In the genomic region with DNA sequence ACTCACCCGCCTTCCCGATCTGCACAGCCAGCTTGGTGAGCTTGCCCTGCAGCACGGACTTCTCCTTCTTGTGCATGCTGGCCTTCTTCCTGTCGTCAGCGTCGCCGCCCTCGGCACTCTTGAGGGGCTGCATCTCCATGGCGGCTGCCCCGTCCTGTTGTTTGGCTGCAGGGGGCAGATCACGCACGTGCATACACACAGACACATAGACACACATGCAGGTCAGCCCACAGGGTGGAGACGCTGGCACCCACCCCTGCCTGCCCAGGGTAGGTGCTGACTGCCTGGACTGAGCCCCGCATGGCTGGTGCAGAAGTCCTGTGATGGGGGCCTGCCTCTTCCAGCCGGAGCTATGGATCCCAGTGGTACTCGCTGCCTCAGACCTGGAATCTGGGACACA, we compare ENCODE assay signal across 22 cellular contexts. TPM values are rescaled to one million over a fixed set of nuclear protein-coding genes. Genes with fewer than 3 reads are reported as not detected.
A peak's percentile ranks its signal among the peaks of the same experiment; 100 is the strongest.
DNase-seq lines count a peak whose midpoint lies in the region; ATAC-seq, FAIRE-seq and TF ChIP-seq lines count a peak whose summit lies in the region.
"Had no signal": no experiment of that assay in that cellular context is flagged by ENCODE, and none has a peak within 500 bp of the region (broad histone marks: within the 10 kb centered on the region; RNA-seq: fewer than 3 reads in every experiment).

No MANE protein-coding gene starts in this region.

- no peak for TF ChIP-seq EP300 in H1 (IDR thresholded peaks at IDR 0.05; ENCODE audit: borderline replicate concordance in 1 of 2, low read depth in 2 of 2, low read length in 2 of 2)

- no peak overlapping the region for H2AFZ ChIP-seq in H1 (ENCODE audit: low read length)

- H3K79me1 ChIP-seq in H1 (ENCODE audit: low read depth, low read length): no peaks in the 10 kb centered on the region

- no peak overlapping the region for H3K9ac ChIP-seq in BLaER1 treated with 17β-estradiol and CSF1 and Interleukin-3, amounts not matched to agents 10 nM and 100 nM
- no peak overlapping the region for H3K9ac ChIP-seq in H1 (replicated peaks in 1 of 4; ENCODE audit: extremely low read depth in 1 of 4, low read depth in 3 of 4, low read length in 3 of 4)

- CTCF ChIA-PET in H1 (lab: Charles Lee; ENCODE audit: partially characterized antibody): interaction anchor here (1.1 to 2.7 kb wide), 5 partner anchors 13 to 57 kb away, joined by 4 to 15 read pairs (median 9); a partner anchor contains a TSS

- H3K23ac ChIP-seq in H1 (ENCODE audit: insufficient read length): no peak overlapping the region

- H3K4me3 ChIP-seq in BLaER1 treated with 17β-estradiol and CSF1 and Interleukin-3, amounts not matched to agents 10 nM and 100 nM: no peak overlapping the region
- H3K4me3 ChIP-seq in H1 (ENCODE audit: extremely low read depth in 1 of 4, insufficient read depth in 2 of 4, low read depth in 3 of 4, low read length in 4 of 4): no peak overlapping the region
- H3K4me3 ChIP-seq: SJSA1 had no signal

- POLR2A ChIA-PET in H1 (lab: Charles Lee; ENCODE audit: partially characterized antibody): no interaction called here

- H3K23me2 ChIP-seq in H1 (ENCODE audit: low read depth, low read length): no peaks in the 10 kb centered on the region

- no peak overlapping the region for H4K5ac ChIP-seq in H1 (ENCODE audit: insufficient read length, low read depth, low read length)

- no peak for TF ChIP-seq CTCF in H1 (IDR thresholded peaks at IDR 0.05; ENCODE audit: control extremely low read depth in 1 of 3, insufficient read depth in 1 of 3, low read depth in 1 of 3, low read length in 3 of 3)

- no peak overlapping the region for H3K14ac ChIP-seq in H1 (ENCODE audit: insufficient read length)

- no peak overlapping the region for H3K18ac ChIP-seq in H1 (ENCODE audit: extremely low read depth, low read length)

- TF ChIP-seq RAD21 in H1 (IDR thresholded peaks at IDR 0.05 in 1 of 2, conservative IDR thresholded peaks at IDR 0.05 in 1 of 2; ENCODE audit: low read depth in 2 of 2, low read length in 2 of 2): no peak

- H3K56ac ChIP-seq in H1 (replicated peaks; ENCODE audit: insufficient read length, low read depth, low read length): no peak overlapping the region

- no peaks in the 10 kb centered on the region for H3K79me2 ChIP-seq in H1 (ENCODE audit: control insufficient read depth in 1 of 2, insufficient read depth in 2 of 2, low read length in 2 of 2)

- no peaks in the 10 kb centered on the region; a peak in 1 of 22 replicates for H3K27me3 ChIP-seq in BLaER1 treated with 17β-estradiol and CSF1 and Interleukin-3, amounts not matched to agents 10 nM and 100 nM
- no peaks in the 10 kb centered on the region; a peak in 2 of 7 replicates for H3K27me3 ChIP-seq in H1 (replicated peaks in 1 of 4; ENCODE audit: control insufficient read depth in 3 of 4, extremely low read depth in 1 of 4, insufficient read depth in 3 of 4, low read length in 3 of 4)
- H3K27me3 ChIP-seq: SJSA1 had no signal

- FAIRE-seq in H1 (lab: Jason Lieb, UNC) (no peak), urothelium cell line (lab: Jason Lieb, UNC) (peak; percentile 67)
- FAIRE-seq: A204.1, G401.6 had no signal

- peak; percentile 20 for ATAC-seq in sciatic nerve
- ATAC-seq: HCT116 had no signal

- no peak overlapping the region for H3K4ac ChIP-seq in H1 (replicated peaks; ENCODE audit: insufficient read length, low read depth, low read length)

- peak overlapping the region; percentile 24 to 92 (median 84); a peak in 19 of 22 replicates for H3K4me2 ChIP-seq in BLaER1 treated with 17β-estradiol and CSF1 and Interleukin-3, amounts not matched to agents 10 nM and 100 nM
- no peak overlapping the region for H3K4me2 ChIP-seq in H1 (ENCODE audit: insufficient read depth in 1 of 2, low read depth in 2 of 2, low read length in 2 of 2)

- no peak overlapping the region for H2AK5ac ChIP-seq in H1 (ENCODE audit: low read depth, low read length)

- no peak overlapping the region for H2BK20ac ChIP-seq in H1 (ENCODE audit: low read length)

- no peak for DNase-seq in H1 (ENCODE audit: low read depth in 1 of 2, low spot score in 2 of 2)
- DNase-seq in sciatic nerve (ENCODE audit: low spot score): no peak
- no peak for DNase-seq in urothelium cell line (ENCODE audit: low spot score)
- DNase-seq in DMS114 treated with DMSO at 0.1 percent for 48 hours (lab: John Stamatoyannopoulos, UW; ENCODE audit: unreplicated experiment): no peak
- no peak for DNase-seq in NOMO-1 treated with DMSO at 0.1 percent for 48 hours (lab: John Stamatoyannopoulos, UW; ENCODE audit: unreplicated experiment)
- DNase-seq in HuH-7.5 (ENCODE audit: low spot score): no peak
- DNase-seq: CD4-positive, alpha-beta memory T cell; COR-L47; GOT3; MV-4-11; NCI-H1105; NCI-H1436 treated with DMSO at 0.1 percent for 48 hours; NCI-H1930; NCI-H446; NCI-H526; Right ventricle myocardium superior; RPMI8226 had no signal

- no peaks in the 10 kb centered on the region for H3K9me3 ChIP-seq in BLaER1 treated with 17β-estradiol and CSF1 and Interleukin-3, amounts not matched to agents 10 nM and 100 nM (replicated peaks in 1 of 11)
- no peaks in the 10 kb centered on the region for H3K9me3 ChIP-seq in H1 (ENCODE audit: insufficient read depth in 2 of 2, low read depth in 1 of 2, low read length in 1 of 2)
- H3K9me3 ChIP-seq: SJSA1 had no signal

- H3K4me1 ChIP-seq in BLaER1 treated with 17β-estradiol and CSF1 and Interleukin-3, amounts not matched to agents 10 nM and 100 nM: peaks cover 49 to 86% (median 76%) of the 10 kb centered on the region in 10 experiments
- peaks cover 0 to 5% (median 2%) of the 10 kb centered on the region in 4 experiments; a peak in 5 of 7 replicates for H3K4me1 ChIP-seq in H1 (replicated peaks in 1 of 4; ENCODE audit: control insufficient read depth in 3 of 4, insufficient read depth in 4 of 4, low read length in 3 of 4)

- H2BK5ac ChIP-seq in H1 (ENCODE audit: low read depth, low read length): 0 out of 2 replicates have a peak overlapping the region, but pooled peaks have one; percentile 16

- no peak overlapping the region; a peak in 1 of 22 replicates for H3K27ac ChIP-seq in BLaER1 treated with 17β-estradiol and CSF1 and Interleukin-3, amounts not matched to agents 10 nM and 100 nM
- no peak overlapping the region for H3K27ac ChIP-seq in H1 (ENCODE audit: low read depth, low read length)
- H3K27ac ChIP-seq: SJSA1 had no signal

- no peak for TF ChIP-seq POLR2A in H1 (IDR thresholded peaks at IDR 0.05; ENCODE audit: control extremely low read depth in 1 of 2, low read depth in 2 of 2, low read length in 2 of 2)

- H2BK15ac ChIP-seq in H1 (ENCODE audit: low read length): no peak overlapping the region

- no peak overlapping the region for H4K91ac ChIP-seq in H1 (replicated peaks; ENCODE audit: insufficient read length, low read length)

- no peaks in the 10 kb centered on the region; a peak in 1 of 22 replicates for H4K20me1 ChIP-seq in BLaER1 treated with 17β-estradiol and CSF1 and Interleukin-3, amounts not matched to agents 10 nM and 100 nM
- H4K20me1 ChIP-seq in H1 (replicated peaks in 1 of 2; ENCODE audit: control insufficient read depth in 1 of 2, insufficient read depth in 2 of 2, low read length in 2 of 2): no peaks in the 10 kb centered on the region

- peak overlapping the region; percentile 43; the same call in 1 of the 2 replicates for H2BK12ac ChIP-seq in H1 (ENCODE audit: low read depth, low read length)

- no peak overlapping the region for H4K8ac ChIP-seq in H1 (ENCODE audit: extremely low read depth, insufficient read depth, low read length)

- WGBS in H1 (ENCODE audit: extremely low coverage in 1 of 2, insufficient coverage in 1 of 2, insufficient read length in 1 of 2, insufficient replicate concordance in 2 of 2, low coverage in 1 of 2, low lambda C conversion rate in 2 of 2, missing lambda C conversion rate in 1 of 2), 2 experiments: 82% methylated on average over 15 of the region's 16 CpGs; no CpG with 5 or more reads in 1 of the 2 experiments

- H2BK120ac ChIP-seq in H1 (replicated peaks; ENCODE audit: low read depth, low read length): no peak overlapping the region

- intact Hi-C loops in sciatic nerve (cut with DNase I): no loop called here

- H3K36me3 ChIP-seq in BLaER1 treated with 17β-estradiol and CSF1 and Interleukin-3, amounts not matched to agents 10 nM and 100 nM: no peaks in the 10 kb centered on the region
- no peaks in the 10 kb centered on the region for H3K36me3 ChIP-seq in H1 (ENCODE audit: control insufficient read depth in 2 of 4, insufficient read depth in 4 of 4, low read length in 3 of 4)
- H3K36me3 ChIP-seq: SJSA1 had no signal

TF ChIP-seq in H1, 55 proteins besides CTCF, POLR2A, EP300 and RAD21:
- TF ChIP-seq POU5F1 (IDR thresholded peaks at IDR 0.05; ENCODE audit: low read depth, low read length) (no peak), TBP (IDR thresholded peaks at IDR 0.05; ENCODE audit: low read depth, low read length) (no peak), KDM5A (IDR thresholded peaks at IDR 0.05; ENCODE audit: low read length) (no peak), ASH2L (IDR thresholded peaks at IDR 0.05; ENCODE audit: low read length) (no peak), RBBP5 (IDR thresholded peaks at IDR 0.05; ENCODE audit: borderline replicate concordance, low read depth, low read length) (no peak), SUZ12 (IDR thresholded peaks at IDR 0.05; ENCODE audit: low read length) (no peak), KDM4A (IDR thresholded peaks at IDR 0.05; ENCODE audit: low read depth, low read length, severe bottlenecking) (no peak), SP1 (IDR thresholded peaks at IDR 0.05; ENCODE audit: low read depth, low read length) (no peak), POLR2AphosphoS5 (IDR thresholded peaks at IDR 0.05; ENCODE audit: low read depth, low read length) (no peak), HDAC6 (IDR thresholded peaks at IDR 0.05; ENCODE audit: low read depth, low read length) (no peak)
- TF ChIP-seq, protein P1, sequence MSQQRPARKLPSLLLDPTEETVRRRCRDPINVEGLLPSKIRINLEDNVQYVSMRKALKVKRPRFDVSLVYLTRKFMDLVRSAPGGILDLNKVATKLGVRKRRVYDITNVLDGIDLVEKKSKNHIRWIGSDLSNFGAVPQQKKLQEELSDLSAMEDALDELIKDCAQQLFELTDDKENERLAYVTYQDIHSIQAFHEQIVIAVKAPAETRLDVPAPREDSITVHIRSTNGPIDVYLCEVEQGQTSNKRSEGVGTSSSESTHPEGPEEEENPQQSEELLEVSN (IDR thresholded peaks at IDR 0.05): no peak

RNA-seq across cellular contexts. Expression of a gene that starts 57.3 kb away (rescaled TPM):
- total RNA-seq in H1 (2021; fragmentation: NEBNext Ultra II Directional; extraction: Animal tissue kit (Norgen Biotek cat#: 25700)): 131 and 136 TPM in 2 replicates
- polyA plus RNA-seq in H1 (2011; rRNA removed): 115 and 124 TPM in 2 replicates
- polyA plus RNA-seq in H1 (2011; cell fraction: cytosol; rRNA removed): 155 TPM
- polyA plus RNA-seq in H1 (2011; cell fraction: nucleus; rRNA removed): 166 TPM
- 123 to 167 TPM (median 161 TPM) in 4 replicates for polyA plus RNA-seq in H1 (2012, experiment 1 of 2)
- 77.7 TPM for polyA plus RNA-seq in H1 (2012, experiment 2 of 2)
- polyA plus RNA-seq in H1 (2013, experiment 1 of 2): 92.4 TPM
- 92.3 TPM for polyA plus RNA-seq in H1 (2013, experiment 2 of 2)
- 165 and 212 TPM in 2 replicates for polyA minus RNA-seq in H1 (2011; rRNA and poly(A)+ RNA removed)
- polyA minus RNA-seq in H1 (2011; cell fraction: cytosol; rRNA and poly(A)+ RNA removed): 100.0 TPM
- 119 TPM for polyA minus RNA-seq in H1 (2011; cell fraction: nucleus; rRNA and poly(A)+ RNA removed)
- 65.4 TPM for total RNA-seq in sciatic nerve

Comparison
In these comparisons a context has a peak if more than half of its experiments do, and no peak if none do; other contexts are left out.
1. H3K4me2 ChIP-seq: peak in BLaER1 treated with 17β-estradiol and CSF1 and Interleukin-3, amounts not matched to agents 10 nM and 100 nM (11 of 11); none in H1 (0 of 2).